In the genomic region with DNA sequence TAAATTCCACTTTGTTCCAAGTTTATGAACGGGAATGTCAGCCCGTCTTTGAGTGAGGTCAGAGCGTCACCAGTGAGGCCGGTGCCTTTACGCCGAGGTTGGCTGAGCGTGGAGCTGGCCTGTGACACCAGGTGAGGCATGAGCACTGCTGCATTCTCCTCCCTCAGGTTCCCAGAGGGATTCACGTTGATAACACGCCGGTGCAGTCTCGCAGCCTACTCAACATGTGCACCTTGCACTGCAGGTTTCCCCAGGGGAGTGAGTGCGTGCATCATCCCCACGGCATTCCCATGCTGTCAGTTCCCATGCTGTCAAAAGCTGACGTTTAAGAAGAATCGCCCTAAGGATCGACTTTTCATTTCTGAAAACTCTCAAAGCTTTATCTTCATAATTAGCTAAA, we compare ENCODE assay signal across 30 cellular contexts.
"Had no signal": no experiment of that assay in that cellular context is flagged by ENCODE, and none has a peak within 500 bp of the region (broad histone marks: within the 10 kb centered on the region; RNA-seq: fewer than 3 reads in every experiment).

No MANE protein-coding gene starts in this region.

- DNase-seq: colonic mucosa; effector CD8-positive, alpha-beta T cell; endodermal cell; foreskin keratinocyte; hypothalamus; immature natural killer cell; islet precursor cell; kidney glomerular epithelial cell; natural killer cell; pancreas; stimulated activated CD4-positive, alpha-beta T cell treated with anti-CD3 and anti-CD28 coated beads, Interleukin-12 subunit alpha, Interleukin-12 subunit beta, amount 100 ng/mL, for 4 hours; stimulated activated CD4-positive, alpha-beta T cell treated with anti-CD3 and anti-CD28 coated beads, Interleukin-1b, Interleukin-23, amount 100 ng/mL, for 48 hours; stimulated activated CD4-positive, alpha-beta T cell treated with anti-CD3 and anti-CD28 coated beads, Interleukin-4, amount 100 ng/mL, for 1 hour; stimulated activated CD8-positive, alpha-beta memory T cell treated with anti-CD3 and anti-CD28 coated beads, Interleukin-4, amount 100 ng/mL, for 48 hours; stimulated activated naive CD4-positive, alpha-beta T cell; substantia nigra; testis; upper lobe of left lung; uterus had no signal

- H3K36me3 Mint-ChIP-seq: memory B cell, natural killer cell had no signal

- ATAC-seq: foreskin keratinocyte, gastroesophageal sphincter, left lobe of liver, pancreas, sciatic nerve had no signal

- H3K4me1 ChIP-seq: colonic mucosa, foreskin keratinocyte, pancreas, testis, uterus had no signal

- H3K9me3 ChIP-seq: colonic mucosa, esophagus muscularis mucosa, gastroesophageal sphincter, neutrophil, pancreas, testis, tibial artery, upper lobe of left lung, uterus had no signal

- H3K4me1 Mint-ChIP-seq: memory B cell had no signal

- H3K27me3 ChIP-seq: colonic mucosa, esophagus muscularis mucosa, foreskin keratinocyte, gastroesophageal sphincter, neutrophil, pancreas, testis, tibial artery, upper lobe of left lung, uterus had no signal

- H3K27me3 Mint-ChIP-seq: dendritic cell treated with granulocyte-macrophage colony-stimulating factor and Interleukin-4, amounts not matched to agents 40 ng/mL and 50 ng/mL, for 4 days had no signal

- H3K4me3 Mint-ChIP-seq: dendritic cell treated with granulocyte-macrophage colony-stimulating factor and Interleukin-4, amounts not matched to agents 40 ng/mL and 50 ng/mL, for 4 days; endodermal cell; immature natural killer cell; memory B cell; natural killer cell had no signal

- FAIRE-seq: pancreas had no signal

- H3K9me3 Mint-ChIP-seq: dendritic cell treated with granulocyte-macrophage colony-stimulating factor and Interleukin-4, amounts not matched to agents 40 ng/mL and 50 ng/mL, for 4 days; endodermal cell; immature natural killer cell; memory B cell; natural killer cell had no signal

- H3K27ac Mint-ChIP-seq: dendritic cell treated with granulocyte-macrophage colony-stimulating factor and Interleukin-4, amounts not matched to agents 40 ng/mL and 50 ng/mL, for 4 days; endodermal cell; immature natural killer cell; memory B cell; natural killer cell had no signal

- H3K4me3 ChIP-seq: colonic mucosa, esophagus muscularis mucosa, gastroesophageal sphincter, lung, pancreas, smooth muscle cell, testis, tibial artery, upper lobe of left lung, uterus had no signal

- H3K27ac ChIP-seq: colonic mucosa, epithelial cell of prostate, esophagus muscularis mucosa, foreskin keratinocyte, neutrophil, pancreas, testis, upper lobe of left lung, uterus had no signal

- H3K36me3 ChIP-seq: colonic mucosa, gastroesophageal sphincter, neutrophil, pancreas, upper lobe of left lung, uterus had no signal
